8 cellular contexts compared by ENCODE assay signal in genomic region chr16:4315185-4316102, GRCh38. TPM values are rescaled to one million over a fixed set of nuclear protein-coding genes. Genes with fewer than 3 reads are reported as not detected.
DNase-seq lines count a peak whose midpoint lies in the region; ATAC-seq and TF ChIP-seq lines count a peak whose summit lies in the region.

Gene GLIS2, plus strand, starts transcription at chr16:4316067. Its CDS starts 16,214 bp downstream, at chr16:4332281.

- WGBS in mesenchymal stem cell: under 1% methylated on average over 18 of the region's 114 CpGs
- 0% methylated on average over 22 of the region's 114 CpGs; no CpG with 5 or more reads in 1 of the 2 donors for WGBS in transverse colon (ENCODE audit: low coverage in 1 of 2), 2 donors

- peak within 1 kb of the TSS; percentile 96 to 98 for H3K18ac ChIP-seq in mesenchymal stem cell (ENCODE audit: low read depth in 1 of 2, low read length in 2 of 2)

- in situ Hi-C loops in transverse colon (cut with MboI; ENCODE audit: low pct_ligation_motif_present in 1 of 4, low pct_unique_long_range_greater_than_20kb in 1 of 4, low sequenced_read_pairs in 3 of 4): no loop called here

- H2AK5ac ChIP-seq in mesenchymal stem cell (ENCODE audit: low read length, severe bottlenecking): peak within 1 kb of the TSS; percentile 88

- H3K27ac Mint-ChIP-seq in effector memory CD8-positive, alpha-beta T cell: peak within 1 kb of the TSS; percentile 59 to 90

- H3K4me3 ChIP-seq in LNCaP clone FGC (ENCODE audit: low read depth, low read length) (peak within 1 kb of the TSS; percentile 53), mesenchymal stem cell (ENCODE audit: insufficient read depth in 1 of 2, low read depth in 1 of 2, low read length in 2 of 2) (peak within 1 kb of the TSS; percentile 62 to 89), transverse colon (peak within 1 kb of the TSS; percentile 40 to 66 (median 47))

- H3K4me3 Mint-ChIP-seq in effector memory CD8-positive, alpha-beta T cell: peak within 1 kb of the TSS; percentile 85

- H3K4ac ChIP-seq in mesenchymal stem cell (ENCODE audit: low read depth in 1 of 2, low read length in 2 of 2): peak within 1 kb of the TSS; percentile 90 to 92

- no peaks in the 10 kb centered on the region for H3K27me3 ChIP-seq in mesenchymal stem cell (ENCODE audit: control insufficient read depth in 1 of 2, insufficient read depth in 1 of 2, low read length in 2 of 2)
- H3K27me3 ChIP-seq in transverse colon: peaks cover 45% of the 10 kb centered on the region

- ATAC-seq in effector memory CD8-positive, alpha-beta T cell (replicated peaks): peak; percentile 33
- ATAC-seq in GM19035 (IDR thresholded peaks at IDR 0.05; ENCODE audit: unreplicated experiment) (no peak), GM19023 (IDR thresholded peaks at IDR 0.05; ENCODE audit: unreplicated experiment) (no peak)

- DNase-seq in EH (ENCODE audit: low read depth) (peak; percentile 85), LNCaP clone FGC (ENCODE audit: low read depth) (no peak), T1000 (lab: John Stamatoyannopoulos, UW) (peak; percentile 85), mesenchymal stem cell (peak; percentile 89), transverse colon (peak; percentile 60)
- DNase-seq in effector memory CD8-positive, alpha-beta T cell: no peak

- no peak for TF ChIP-seq POLR2A in transverse colon (IDR thresholded peaks at IDR 0.05)

- no peak for TF ChIP-seq CTCF in LNCaP clone FGC (IDR thresholded peaks at IDR 0.05; ENCODE audit: control insufficient read depth, extremely low read depth, insufficient read depth)
- no peak for TF ChIP-seq CTCF in transverse colon (IDR thresholded peaks at IDR 0.05)

- H3K4me2 ChIP-seq in mesenchymal stem cell (ENCODE audit: low read length, poor library complexity, severe bottlenecking): peak within 1 kb of the TSS; percentile 95

- peak within 1 kb of the TSS; percentile 92 for H4K8ac ChIP-seq in mesenchymal stem cell (ENCODE audit: low read length)

- H3K36me3 ChIP-seq in mesenchymal stem cell (ENCODE audit: control insufficient read depth in 1 of 2, insufficient read depth in 2 of 2, low read depth in 1 of 2, low read length in 2 of 2) (peaks cover 0 to 6% of the 10 kb centered on the region in 2 experiments), transverse colon (no peaks in the 10 kb centered on the region)

- H2BK120ac ChIP-seq in mesenchymal stem cell (ENCODE audit: low read depth, low read length): peak within 1 kb of the TSS; percentile 90

- H3K27me3 Mint-ChIP-seq in effector memory CD8-positive, alpha-beta T cell: peaks cover 13 to 15% of the 10 kb centered on the region in 2 donors

- intact Hi-C loops in transverse colon (cut with DNase I; ENCODE audit: low total_unique reads): no loop called here

- peak within 1 kb of the TSS; percentile 35 to 99 for H2BK12ac ChIP-seq in mesenchymal stem cell (ENCODE audit: low read length in 2 of 2)

- no peaks in the 10 kb centered on the region for H3K9me3 Mint-ChIP-seq in effector memory CD8-positive, alpha-beta T cell

- peak within 1 kb of the TSS; percentile 83 for H2AFZ ChIP-seq in mesenchymal stem cell (ENCODE audit: low read depth, low read length)

- peak within 1 kb of the TSS in 1 of 2 experiments; percentile 85 for H3K23ac ChIP-seq in mesenchymal stem cell (ENCODE audit: low read length in 2 of 2)

- TF ChIP-seq EP300 in transverse colon (IDR thresholded peaks at IDR 0.05; ENCODE audit: low read depth): no peak

- H3K79me1 ChIP-seq in mesenchymal stem cell (replicated peaks; ENCODE audit: low read length, poor library complexity, severe bottlenecking): peaks cover under 1% of the 10 kb centered on the region

- H3K9ac ChIP-seq in mesenchymal stem cell (ENCODE audit: low read length): peak within 1 kb of the TSS; percentile 91

- peaks cover 3% of the 10 kb centered on the region for H3K36me3 Mint-ChIP-seq in effector memory CD8-positive, alpha-beta T cell (ENCODE audit: insufficient read depth)

- H3K27ac ChIP-seq in mesenchymal stem cell (ENCODE audit: low read length, poor library complexity, severe bottlenecking): peak within 1 kb of the TSS; percentile 86
- H3K27ac ChIP-seq in transverse colon: peak within 1 kb of the TSS; percentile 88 to 97 (median 89)

- H2BK15ac ChIP-seq in mesenchymal stem cell (ENCODE audit: low read depth, poor library complexity, severe bottlenecking): peak within 1 kb of the TSS; percentile 97

- peak within 1 kb of the TSS; percentile 79 to 83 for H3K14ac ChIP-seq in mesenchymal stem cell (ENCODE audit: low read length in 2 of 2)

- H2BK5ac ChIP-seq in mesenchymal stem cell (ENCODE audit: low read depth, low read length, poor library complexity, severe bottlenecking): peak within 1 kb of the TSS; percentile 95

- H3K4me1 ChIP-seq in mesenchymal stem cell (ENCODE audit: control insufficient read depth, insufficient read depth, low read depth, low read length) (peaks cover 55% of the 10 kb centered on the region), transverse colon (peaks cover 33 to 53% (median 46%) of the 10 kb centered on the region in 4 donors)

- peaks cover 14 to 19% of the 10 kb centered on the region in 2 donors for H3K4me1 Mint-ChIP-seq in effector memory CD8-positive, alpha-beta T cell (ENCODE audit: low read depth in 2 of 2)

- H3K9me3 ChIP-seq in mesenchymal stem cell (ENCODE audit: control insufficient read depth, low read length) (no peaks in the 10 kb centered on the region), transverse colon (no peaks in the 10 kb centered on the region)

- H4K91ac ChIP-seq in mesenchymal stem cell (ENCODE audit: low read length): peak within 1 kb of the TSS; percentile 83

RNA-seq across cellular contexts. Expression of gene GLIS2, which starts in this region (rescaled TPM):
- polyA plus RNA-seq in mesenchymal stem cell (2013, experiment 1 of 2): 20.9 TPM
- polyA plus RNA-seq in mesenchymal stem cell (2013, experiment 2 of 2): 19.9 TPM
- total RNA-seq in transverse colon: 1 to 10 TPM in 3 of 4 donors, under 1 TPM in 1; 0.68 to 5.0 (median 1.8) TPM

Comparison
In these comparisons a context has a peak if more than half of its experiments do, and no peak if none do; other contexts are left out.
1. DNase-seq: peak in EH (single experiment), T1000 (single experiment), mesenchymal stem cell (single experiment) and transverse colon (single experiment); none in LNCaP clone FGC (single experiment) and effector memory CD8-positive, alpha-beta T cell (0 of 3).
2. Peak in every context shown above with its lines, with median percentiles within 50 percentile points of each other: H3K4me3 ChIP-seq.